Comparison of ENCODE assay signal across 1 cellular context in the genomic region with DNA sequence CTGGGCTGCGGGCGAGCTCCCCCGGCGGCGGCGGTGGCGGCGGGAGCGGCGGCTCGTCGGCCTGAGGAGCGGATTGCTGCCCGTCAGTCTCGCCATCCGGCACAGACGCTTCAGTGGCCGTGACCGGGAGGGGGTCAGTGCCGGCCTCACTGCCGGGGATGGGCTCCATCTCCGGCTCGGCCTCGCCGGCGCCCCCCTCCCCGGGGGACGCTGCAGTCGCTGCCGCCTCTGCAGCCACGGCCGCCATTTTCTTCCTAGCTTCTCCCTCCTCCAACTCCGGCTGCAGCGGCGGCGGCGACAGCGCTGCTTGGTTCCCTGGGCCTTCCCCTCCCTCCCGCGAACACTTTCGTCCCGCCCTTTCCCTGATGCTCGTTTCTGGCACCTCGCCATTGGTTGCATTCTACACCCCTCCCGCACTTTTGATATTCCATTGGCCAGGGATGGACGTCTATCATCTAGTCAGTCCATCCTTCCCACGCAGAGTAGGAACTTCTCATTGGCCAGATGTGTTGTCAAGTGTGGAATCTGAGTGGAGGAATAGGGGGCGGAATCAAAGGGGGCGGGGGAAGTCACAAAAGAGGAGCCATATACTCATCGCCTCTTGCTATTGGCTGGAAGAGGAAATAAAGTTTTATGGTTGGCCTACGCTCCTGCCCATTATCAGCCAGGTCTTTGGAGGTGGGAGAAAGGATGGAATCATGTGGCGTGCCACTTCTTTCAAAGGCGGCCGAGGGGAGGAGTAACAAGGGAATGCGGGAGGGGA.
TF ChIP-seq lines count a peak whose summit lies in the region.

A gene with protein sequence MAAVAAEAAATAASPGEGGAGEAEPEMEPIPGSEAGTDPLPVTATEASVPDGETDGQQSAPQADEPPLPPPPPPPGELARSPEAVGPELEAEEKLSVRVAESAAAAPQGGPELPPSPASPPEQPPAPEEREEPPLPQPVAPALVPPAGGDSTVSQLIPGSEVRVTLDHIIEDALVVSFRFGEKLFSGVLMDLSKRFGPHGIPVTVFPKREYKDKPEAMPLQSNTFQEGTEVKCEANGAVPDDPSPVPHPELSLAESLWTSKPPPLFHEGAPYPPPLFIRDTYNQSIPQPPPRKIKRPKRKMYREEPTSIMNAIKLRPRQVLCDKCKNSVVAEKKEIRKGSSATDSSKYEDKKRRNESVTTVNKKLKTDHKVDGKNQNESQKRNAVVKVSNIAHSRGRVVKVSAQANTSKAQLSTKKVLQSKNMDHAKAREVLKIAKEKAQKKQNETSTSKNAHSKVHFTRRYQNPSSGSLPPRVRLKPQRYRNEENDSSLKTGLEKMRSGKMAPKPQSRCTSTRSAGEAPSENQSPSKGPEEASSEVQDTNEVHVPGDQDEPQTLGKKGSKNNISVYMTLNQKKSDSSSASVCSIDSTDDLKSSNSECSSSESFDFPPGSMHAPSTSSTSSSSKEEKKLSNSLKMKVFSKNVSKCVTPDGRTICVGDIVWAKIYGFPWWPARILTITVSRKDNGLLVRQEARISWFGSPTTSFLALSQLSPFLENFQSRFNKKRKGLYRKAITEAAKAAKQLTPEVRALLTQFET (minus strand): TSS at position 309 of the 763 bp plus-strand sequence. CDS start 62 bp downstream, at position 247.

TF ChIP-seq in GM12878, 131 proteins besides CTCF, POLR2A, EP300 and RAD21 (continued from another document):
- TF ChIP-seq, protein P1, sequence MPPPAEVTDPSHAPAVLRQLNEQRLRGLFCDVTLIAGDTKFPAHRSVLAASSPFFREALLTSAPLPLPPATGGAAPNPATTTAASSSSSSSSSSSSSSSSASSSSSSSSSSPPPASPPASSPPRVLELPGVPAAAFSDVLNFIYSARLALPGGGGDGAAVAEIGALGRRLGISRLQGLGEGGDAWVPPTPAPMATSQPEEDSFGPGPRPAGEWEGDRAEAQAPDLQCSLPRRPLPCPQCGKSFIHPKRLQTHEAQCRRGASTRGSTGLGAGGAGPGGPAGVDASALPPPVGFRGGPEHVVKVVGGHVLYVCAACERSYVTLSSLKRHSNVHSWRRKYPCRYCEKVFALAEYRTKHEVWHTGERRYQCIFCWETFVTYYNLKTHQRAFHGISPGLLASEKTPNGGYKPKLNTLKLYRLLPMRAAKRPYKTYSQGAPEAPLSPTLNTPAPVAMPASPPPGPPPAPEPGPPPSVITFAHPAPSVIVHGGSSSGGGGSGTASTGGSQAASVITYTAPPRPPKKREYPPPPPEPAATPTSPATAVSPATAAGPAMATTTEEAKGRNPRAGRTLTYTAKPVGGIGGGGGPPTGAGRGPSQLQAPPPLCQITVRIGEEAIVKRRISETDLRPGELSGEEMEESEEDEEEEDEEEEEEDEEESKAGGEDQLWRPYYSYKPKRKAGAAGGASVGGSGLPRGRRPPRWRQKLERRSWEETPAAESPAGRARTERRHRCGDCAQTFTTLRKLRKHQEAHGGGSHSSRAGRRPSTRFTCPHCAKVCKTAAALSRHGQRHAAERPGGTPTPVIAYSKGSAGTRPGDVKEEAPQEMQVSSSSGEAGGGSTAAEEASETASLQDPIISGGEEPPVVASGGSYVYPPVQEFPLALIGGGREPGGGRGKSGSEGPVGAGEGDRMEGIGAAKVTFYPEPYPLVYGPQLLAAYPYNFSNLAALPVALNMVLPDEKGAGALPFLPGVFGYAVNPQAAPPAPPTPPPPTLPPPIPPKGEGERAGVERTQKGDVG (CRISPR knock-in tag; IDR thresholded peaks at IDR 0.05), result no peak
- no peak for TF ChIP-seq MEF2B (IDR thresholded peaks at IDR 0.05; ENCODE audit: partially characterized antibody, poor library complexity, severe bottlenecking)
- peak; percentile 75; the same call in 1 of the 2 replicates for TF ChIP-seq STAT1 (conservative IDR thresholded peaks at IDR 0.05)
- TF ChIP-seq, protein P2, sequence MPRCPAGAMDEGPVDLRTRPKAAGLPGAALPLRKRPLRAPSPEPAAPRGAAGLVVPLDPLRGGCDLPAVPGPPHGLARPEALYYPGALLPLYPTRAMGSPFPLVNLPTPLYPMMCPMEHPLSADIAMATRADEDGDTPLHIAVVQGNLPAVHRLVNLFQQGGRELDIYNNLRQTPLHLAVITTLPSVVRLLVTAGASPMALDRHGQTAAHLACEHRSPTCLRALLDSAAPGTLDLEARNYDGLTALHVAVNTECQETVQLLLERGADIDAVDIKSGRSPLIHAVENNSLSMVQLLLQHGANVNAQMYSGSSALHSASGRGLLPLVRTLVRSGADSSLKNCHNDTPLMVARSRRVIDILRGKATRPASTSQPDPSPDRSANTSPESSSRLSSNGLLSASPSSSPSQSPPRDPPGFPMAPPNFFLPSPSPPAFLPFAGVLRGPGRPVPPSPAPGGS (IDR thresholded peaks at IDR 0.05; ENCODE audit: borderline replicate concordance, insufficient read depth, low read depth, low read length, poor library complexity, severe bottlenecking), result no peak
- TF ChIP-seq CREB1 (IDR thresholded peaks at IDR 0.05; ENCODE audit: low read depth), result peak; percentile 95
- TF ChIP-seq, protein P3, sequence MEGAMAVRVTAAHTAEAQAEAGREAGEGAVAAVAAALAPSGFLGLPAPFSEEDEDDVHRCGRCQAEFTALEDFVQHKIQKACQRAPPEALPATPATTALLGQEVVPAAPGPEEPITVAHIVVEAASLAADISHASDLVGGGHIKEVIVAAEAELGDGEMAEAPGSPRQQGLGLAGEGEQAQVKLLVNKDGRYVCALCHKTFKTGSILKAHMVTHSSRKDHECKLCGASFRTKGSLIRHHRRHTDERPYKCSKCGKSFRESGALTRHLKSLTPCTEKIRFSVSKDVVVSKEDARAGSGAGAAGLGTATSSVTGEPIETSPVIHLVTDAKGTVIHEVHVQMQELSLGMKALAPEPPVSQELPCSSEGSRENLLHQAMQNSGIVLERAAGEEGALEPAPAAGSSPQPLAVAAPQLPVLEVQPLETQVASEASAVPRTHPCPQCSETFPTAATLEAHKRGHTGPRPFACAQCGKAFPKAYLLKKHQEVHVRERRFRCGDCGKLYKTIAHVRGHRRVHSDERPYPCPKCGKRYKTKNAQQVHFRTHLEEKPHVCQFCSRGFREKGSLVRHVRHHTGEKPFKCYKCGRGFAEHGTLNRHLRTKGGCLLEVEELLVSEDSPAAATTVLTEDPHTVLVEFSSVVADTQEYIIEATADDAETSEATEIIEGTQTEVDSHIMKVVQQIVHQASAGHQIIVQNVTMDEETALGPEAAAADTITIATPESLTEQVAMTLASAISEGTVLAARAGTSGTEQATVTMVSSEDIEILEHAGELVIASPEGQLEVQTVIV (IDR thresholded peaks at IDR 0.05; ENCODE audit: borderline replicate concordance, partially characterized antibody), result peak; percentile 55
- 0 out of 2 replicates have a peak, but pooled peaks have one; percentile 48 for TF ChIP-seq CHD1 (IDR thresholded peaks at IDR 0.05; ENCODE audit: low read depth, low read length)
- TF ChIP-seq SMARCA5 (IDR thresholded peaks at IDR 0.05), result peak; percentile 87
- TF ChIP-seq SREBF1 (IDR thresholded peaks at IDR 0.05; ENCODE audit: low read length), result no peak
